9 cellular contexts compared by ENCODE assay signal in the genomic region with DNA sequence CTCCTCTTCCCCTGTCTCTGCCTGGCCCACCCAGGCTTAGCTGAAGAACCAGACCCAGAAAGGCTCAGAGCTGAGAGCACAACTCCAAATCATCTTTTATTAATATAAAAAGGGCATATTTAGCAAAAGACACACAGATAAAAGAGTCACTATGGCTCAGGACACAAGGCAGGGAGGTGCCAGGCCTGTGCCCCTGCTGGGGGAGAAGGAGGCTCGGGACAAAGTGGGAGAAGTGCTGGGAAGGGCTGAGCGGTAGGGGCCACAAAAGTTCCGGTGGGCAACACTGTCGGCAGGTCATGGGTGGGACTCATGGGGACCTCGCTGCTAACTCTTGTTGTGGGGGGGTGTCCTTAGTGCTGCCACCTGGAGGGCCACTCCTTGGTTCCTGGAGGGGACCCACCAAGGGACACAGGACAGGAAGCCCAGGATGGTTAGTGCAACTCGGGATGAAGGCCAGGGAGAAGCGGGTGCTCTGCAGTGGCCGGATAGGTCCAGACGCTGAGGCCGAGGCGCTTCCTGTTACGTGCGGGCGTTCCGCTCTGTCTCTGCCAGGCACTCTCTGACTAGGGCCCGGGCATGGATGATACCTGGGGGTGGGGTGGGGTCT. TPM values are rescaled to one million over a fixed set of nuclear protein-coding genes. Genes with fewer than 3 reads are reported as not detected.
DNase-seq lines count a peak whose midpoint lies in the region; ATAC-seq and TF ChIP-seq lines count a peak whose summit lies in the region.
"Had no signal": no experiment of that assay in that cellular context is flagged by ENCODE, and none has a peak within 500 bp of the region (broad histone marks: within the 10 kb centered on the region; RNA-seq: fewer than 3 reads in every experiment).

No MANE protein-coding gene starts in this region.

- H3K36me3 ChIP-seq in A673 (ENCODE audit: insufficient read depth, low read length, poor library complexity, severe bottlenecking) (peaks cover 4% of the 10 kb centered on the region), KOPT-K1 (ENCODE audit: insufficient read depth, low read length) (peaks cover 7% of the 10 kb centered on the region)

- peak overlapping the region; percentile 70 for H3K4me3 ChIP-seq in A673 (ENCODE audit: low read depth, low read length, poor library complexity, severe bottlenecking)

- H3K36me3 Mint-ChIP-seq in central memory CD8-positive, alpha-beta T cell (ENCODE audit: insufficient read depth): peaks cover 50% of the 10 kb centered on the region
- H3K36me3 Mint-ChIP-seq in natural killer cell: no peaks in the 10 kb centered on the region

- H3K4me1 ChIP-seq in A673 (ENCODE audit: insufficient read depth, low read length, poor library complexity, severe bottlenecking): peaks cover 34% of the 10 kb centered on the region

- BruUV-seq in A673 (replicated peaks; lab: Mats Ljungman, UMichigan): no TSS peak

- DNase-seq in A673 (ENCODE audit: low spot score) (no peak), natural killer cell (no peak), AML-193 (lab: John Stamatoyannopoulos, UW) (no peak), DMS 273 (lab: John Stamatoyannopoulos, UW; ENCODE audit: unreplicated experiment) (no peak), NCI-H1694 treated with DMSO at 0.1 percent for 48 hours (lab: John Stamatoyannopoulos, UW) (no peak)
- DNase-seq in central memory CD8-positive, alpha-beta T cell (ENCODE audit: low spot score in 2 of 2): no peak
- DNase-seq: NCI-H524 treated with DMSO at 0.1 percent for 48 hours had no signal

- peak overlapping the region; percentile 94 for H3K4me3 Mint-ChIP-seq in central memory CD8-positive, alpha-beta T cell
- peak overlapping the region; percentile 92 for H3K4me3 Mint-ChIP-seq in natural killer cell

- ATAC-seq in central memory CD8-positive, alpha-beta T cell (replicated peaks; ENCODE audit: extremely low read depth, poor library complexity, severe bottlenecking): no peak
- ATAC-seq in natural killer cell (no peak), GM19463 (IDR thresholded peaks at IDR 0.05; ENCODE audit: unreplicated experiment) (no peak)

- H3K9me3 ChIP-seq in A673 (ENCODE audit: low read depth, low read length, poor library complexity, severe bottlenecking) (no peaks in the 10 kb centered on the region), KOPT-K1 (ENCODE audit: insufficient read depth, low read length, poor library complexity, severe bottlenecking) (no peaks in the 10 kb centered on the region)

- no peak overlapping the region for H3K27ac ChIP-seq in A673 (ENCODE audit: low read depth, low read length, poor library complexity, severe bottlenecking)
- peak overlapping the region; percentile 82 for H3K27ac ChIP-seq in KOPT-K1 (ENCODE audit: low read depth, low read length, poor library complexity, severe bottlenecking)

- TF ChIP-seq CTCF in A673 (conservative IDR thresholded peaks at IDR 0.05; ENCODE audit: low read depth, low read length) (0 out of 2 replicates have a peak, but pooled peaks have one; percentile 13), natural killer cell (IDR thresholded peaks at IDR 0.05) (peak; percentile 57)

- CTCF ChIA-PET in A673 (lab: Charles Lee): no interaction called here

- intact Hi-C loops in A673 (cut with micrococcal nuclease; ENCODE audit: unreplicated experiment) (loop anchor here (5.0 kb wide), 2 partner anchors 114 to 154 kb away; partner anchors contain the start of genes POLD4 and RAD9A), natural killer cell (cut with micrococcal nuclease) (loop anchor here (1.0 to 10.0 kb wide), 5 partner anchors 37 to 239 kb away; partner anchors contain the start of genes GRK2, PPP1CA, TBC1D10C and TMEM134)

- no peaks in the 10 kb centered on the region for H3K9me3 Mint-ChIP-seq in central memory CD8-positive, alpha-beta T cell
- no peaks in the 10 kb centered on the region for H3K9me3 Mint-ChIP-seq in natural killer cell

- H3K27ac Mint-ChIP-seq in central memory CD8-positive, alpha-beta T cell (ENCODE audit: low read depth): peak overlapping the region; percentile 99
- peak overlapping the region; percentile 95 to 97 for H3K27ac Mint-ChIP-seq in natural killer cell

- H3K4me1 Mint-ChIP-seq in central memory CD8-positive, alpha-beta T cell: peaks cover 45% of the 10 kb centered on the region
- H3K4me1 Mint-ChIP-seq in natural killer cell: peaks cover 31 to 55% of the 10 kb centered on the region in 2 donors

- no peaks in the 10 kb centered on the region for H3K27me3 ChIP-seq in A673 (replicated peaks; ENCODE audit: insufficient read depth, low read depth, low read length, poor library complexity)

- no peaks in the 10 kb centered on the region for H3K27me3 Mint-ChIP-seq in central memory CD8-positive, alpha-beta T cell
- peaks cover 7% of the 10 kb centered on the region in 2 donors for H3K27me3 Mint-ChIP-seq in natural killer cell (ENCODE audit: low read depth in 2 of 2)

- POLR2A ChIA-PET in A673 (lab: Charles Lee; ENCODE audit: low non-redundant PET): no interaction called here

RNA-seq across cellular contexts. Expression of gene PITPNM1, which starts 1.4 kb away (rescaled TPM):
- 55.9 and 60.9 TPM in 2 replicates for total RNA-seq in A673 (2021)
- 100 to 1,000 TPM in 2 of 3 donors, 10 to 100 TPM in 1; 99.9 to 135 (median 123) TPM for total RNA-seq in natural killer cell

RNA-seq across cellular contexts. Expression of gene CDK2AP2, which starts 1.4 kb away (rescaled TPM):
- total RNA-seq in A673 (2021) (48.1 and 51.3 TPM in 2 replicates), natural killer cell (10 to 100 TPM; 57.9 to 67.7 (median 65.5) TPM)

RNA-seq across cellular contexts. Expression of gene CABP2, which starts 16.7 kb away (rescaled TPM):
- total RNA-seq in A673 (2021) (not detected in 2 replicates), natural killer cell (not detected)

RNA-seq across cellular contexts. Expression of gene AIP, which starts 23.7 kb away (rescaled TPM):
- 66.0 and 77.9 TPM in 2 replicates for total RNA-seq in A673 (2021)
- total RNA-seq in natural killer cell: 100 to 1,000 TPM in 1 of 3 donors, 10 to 100 TPM in 2; 93.3 to 113 (median 98.1) TPM

RNA-seq across cellular contexts. Expression of gene TMEM134, which starts 37.5 kb away (rescaled TPM):
- total RNA-seq in A673 (2021) (36.0 and 40.3 TPM in 2 replicates), natural killer cell (10 to 100 TPM; 57.8 to 65.7 (median 61.2) TPM)
